Comparison of ENCODE assay signal across 8 cellular contexts in genomic region chr13:46866150-46866549, GRCh38. TPM values are rescaled to one million over a fixed set of nuclear protein-coding genes. Genes with fewer than 3 reads are reported as not detected.
DNase-seq lines count a peak whose midpoint lies in the region; ATAC-seq and TF ChIP-seq lines count a peak whose summit lies in the region.

No MANE protein-coding gene starts in this region.

- H3K4me1 ChIP-seq in BE2C: peaks cover 19% of the 10 kb centered on the region
- no peaks in the 10 kb centered on the region for H3K4me1 ChIP-seq in H9 (ENCODE audit: insufficient read depth, low read length)
- no peaks in the 10 kb centered on the region for H3K4me1 ChIP-seq in right atrium auricular region
- H3K4me1 ChIP-seq in upper lobe of right lung: peaks cover 12% of the 10 kb centered on the region

- H3K79me2 ChIP-seq in H9 (ENCODE audit: insufficient read depth, low read length): no peaks in the 10 kb centered on the region

- no peak overlapping the region for H2AFZ ChIP-seq in H9 (ENCODE audit: low read length)

- H2BK15ac ChIP-seq in H9 (ENCODE audit: low read depth, low read length): no peak overlapping the region

- no peak overlapping the region for H3K23ac ChIP-seq in H9 (ENCODE audit: insufficient read length, low read depth, low read length)

- H2BK12ac ChIP-seq in H9 (ENCODE audit: insufficient read length, low read depth, low read length): no peak overlapping the region

- no peak overlapping the region for H2AK5ac ChIP-seq in H9 (ENCODE audit: insufficient read length, low read length)

- H3K4ac ChIP-seq in H9 (ENCODE audit: low read depth, low read length): no peak overlapping the region

- no peaks in the 10 kb centered on the region for H3K36me3 Mint-ChIP-seq in H9 (ENCODE audit: insufficient read depth in 1 of 3, low read depth in 3 of 3)

- DNase-seq in BE2C: peak; percentile 89
- peak; percentile 58 for DNase-seq in H9
- peak; percentile 94 for DNase-seq in SK-N-MC (ENCODE audit: low read depth, low spot score)
- peak; percentile 61 for DNase-seq in right atrium auricular region (ENCODE audit: low spot score)
- peak; percentile 86 for DNase-seq in upper lobe of right lung
- DNase-seq in retina: no peak
- DNase-seq in stimulated activated CD4-positive, alpha-beta T cell treated with anti-CD3 and anti-CD28 coated beads, Interleukin-4, amount 100 ng/mL, for 4 hours: no peak

- ATAC-seq in upper lobe of right lung (peak; percentile 100), HG03469 (IDR thresholded peaks at IDR 0.05; ENCODE audit: unreplicated experiment) (no peak)

- H3K9me3 ChIP-seq in BE2C: no peaks in the 10 kb centered on the region
- no peaks in the 10 kb centered on the region for H3K9me3 ChIP-seq in H9 (ENCODE audit: control insufficient read depth, low read depth, low read length)
- H3K9me3 ChIP-seq in SK-N-MC (ENCODE audit: low read depth, low read length): no peaks in the 10 kb centered on the region
- no peaks in the 10 kb centered on the region for H3K9me3 ChIP-seq in right atrium auricular region
- H3K9me3 ChIP-seq in upper lobe of right lung: no peaks in the 10 kb centered on the region

- H3K4me3 ChIP-seq in BE2C (ENCODE audit: low read depth, low read length): no peak overlapping the region
- peak overlapping the region; percentile 60 for H3K4me3 ChIP-seq in SK-N-MC
- H3K4me3 ChIP-seq in right atrium auricular region: no peak overlapping the region
- H3K4me3 ChIP-seq in upper lobe of right lung: no peak overlapping the region

- no peaks in the 10 kb centered on the region for H3K9me3 Mint-ChIP-seq in H9

- H3K27me3 ChIP-seq in BE2C (peaks cover 7% of the 10 kb centered on the region), H9 (ENCODE audit: insufficient read depth, low read length) (no peaks in the 10 kb centered on the region), right atrium auricular region (no peaks in the 10 kb centered on the region), upper lobe of right lung (no peaks in the 10 kb centered on the region)

- no peak overlapping the region for H4K91ac ChIP-seq in H9 (ENCODE audit: insufficient read length, low read depth, low read length)

- no peak overlapping the region for H4K8ac ChIP-seq in H9 (replicated peaks; ENCODE audit: insufficient read length, low read depth, low read length)

- H3K27ac Mint-ChIP-seq in H9: no peak overlapping the region; a peak in 1 of 7 replicates

- no peak overlapping the region for H3K9ac ChIP-seq in H9 (ENCODE audit: extremely low read depth, insufficient read length, low read length)
- H3K9ac ChIP-seq in SK-N-MC (ENCODE audit: insufficient read length): peak overlapping the region; percentile 2

- no peaks in the 10 kb centered on the region for H3K23me2 ChIP-seq in H9 (ENCODE audit: insufficient read length, low read depth, low read length, poor library complexity, severe bottlenecking)

- TF ChIP-seq CTCF in BE2C (IDR thresholded peaks at IDR 0.05; ENCODE audit: low read depth, low read length) (no peak), H9 (conservative IDR thresholded peaks at IDR 0.05) (no peak), right atrium auricular region (IDR thresholded peaks at IDR 0.05) (no peak), upper lobe of right lung (IDR thresholded peaks at IDR 0.05) (no peak)

- WGBS in H9 (ENCODE audit: extremely low coverage, insufficient read length, low lambda C conversion rate): no CpG with 5 or more reads among the region's 4 CpGs

- intact Hi-C loops in upper lobe of right lung (cut with DNase I): no loop called here

- H2BK5ac ChIP-seq in H9 (ENCODE audit: insufficient read length, low read length): no peak overlapping the region

- no peaks in the 10 kb centered on the region for H3K36me3 ChIP-seq in BE2C
- no peaks in the 10 kb centered on the region for H3K36me3 ChIP-seq in SK-N-MC (ENCODE audit: insufficient read depth, low read length)
- no peaks in the 10 kb centered on the region for H3K36me3 ChIP-seq in right atrium auricular region
- H3K36me3 ChIP-seq in upper lobe of right lung: no peaks in the 10 kb centered on the region

- no peaks in the 10 kb centered on the region for H3K4me1 Mint-ChIP-seq in H9

- H3K56ac ChIP-seq in H9 (ENCODE audit: insufficient read length, low read depth, low read length): no peak overlapping the region

- H3K79me1 ChIP-seq in H9 (ENCODE audit: insufficient read depth, low read depth, low read length, poor library complexity, severe bottlenecking): no peaks in the 10 kb centered on the region

- no peaks in the 10 kb centered on the region; the same call in 1 of the 2 replicates for H3K27me3 Mint-ChIP-seq in H9 (ENCODE audit: low read depth)

- H3T11ph ChIP-seq in H9 (ENCODE audit: low read length): no peak overlapping the region

- H2BK20ac ChIP-seq in H9 (ENCODE audit: low read depth, low read length, poor library complexity, severe bottlenecking): no peak overlapping the region

- H3K27ac ChIP-seq in H9 (ENCODE audit: insufficient read length, low read depth, low read length) (no peak overlapping the region), SK-N-MC (peak overlapping the region; percentile 23; the same call in 1 of the 2 replicates), right atrium auricular region (no peak overlapping the region), upper lobe of right lung (no peak overlapping the region)

- no peaks in the 10 kb centered on the region for H4K20me1 ChIP-seq in H9 (ENCODE audit: control insufficient read depth, insufficient read depth, insufficient read length)

- H3K4me2 ChIP-seq in H9 (ENCODE audit: insufficient read depth, insufficient read length, low read length): no peak overlapping the region

- no peak overlapping the region for H3K4me3 Mint-ChIP-seq in H9

- H2BK120ac ChIP-seq in H9 (ENCODE audit: low read depth, low read length, poor library complexity, severe bottlenecking): no peak overlapping the region

- H3K18ac ChIP-seq in H9 (ENCODE audit: insufficient read length, low read depth, low read length): no peak overlapping the region

- H3K14ac ChIP-seq in H9 (ENCODE audit: insufficient read depth, low read length): no peak overlapping the region

- H4K5ac ChIP-seq in H9 (ENCODE audit: insufficient read length, low read depth, low read length): no peak overlapping the region

RNA-seq across cellular contexts. Expression of gene HTR2A, which starts 30.7 kb away (rescaled TPM):
- polyA plus RNA-seq in BE2C (2012; ENCODE audit: insufficient read depth, insufficient read length, low read depth): not detected
- total RNA-seq in H9 (2021) (not detected in 2 replicates), right atrium auricular region (under 1 TPM; 0.16 to 0.78 TPM), upper lobe of right lung (0.90 TPM)

Comparison
In these comparisons a context has a peak if more than half of its experiments do, and no peak if none do; other contexts are left out.
1. DNase-seq: peak in BE2C (single experiment), H9 (single experiment), SK-N-MC (single experiment), right atrium auricular region (single experiment) and upper lobe of right lung (single experiment); none in retina (single experiment) and stimulated activated CD4-positive, alpha-beta T cell treated with anti-CD3 and anti-CD28 coated beads, Interleukin-4, amount 100 ng/mL, for 4 hours (0 of 2).